Comparison of ENCODE assay signal across 1 cellular context in genomic region chr1:201648066-201648910, GRCh38.
TF ChIP-seq lines count a peak whose summit lies in the region.

No MANE protein-coding gene starts in this region.

TF ChIP-seq in SK-N-SH, 30 proteins besides CTCF, POLR2A, EP300 and RAD21 (continued from another document):
- TF ChIP-seq REST (IDR thresholded peaks at IDR 0.05; ENCODE audit: low read depth, low read length), result no peak
- no peak for TF ChIP-seq YY1 (IDR thresholded peaks at IDR 0.05; ENCODE audit: low read depth)
- TF ChIP-seq MXI1 (IDR thresholded peaks at IDR 0.05; ENCODE audit: low read depth, low read length), result peak; percentile 30; the same call in 1 of the 2 replicates
- no peak for TF ChIP-seq ZBTB33 (IDR thresholded peaks at IDR 0.05; ENCODE audit: borderline replicate concordance, low read depth)
- TF ChIP-seq GATA2 (CRISPR knock-in tag; IDR thresholded peaks at IDR 0.05), result no peak
